8 cellular contexts compared by ENCODE assay signal in the genomic region with DNA sequence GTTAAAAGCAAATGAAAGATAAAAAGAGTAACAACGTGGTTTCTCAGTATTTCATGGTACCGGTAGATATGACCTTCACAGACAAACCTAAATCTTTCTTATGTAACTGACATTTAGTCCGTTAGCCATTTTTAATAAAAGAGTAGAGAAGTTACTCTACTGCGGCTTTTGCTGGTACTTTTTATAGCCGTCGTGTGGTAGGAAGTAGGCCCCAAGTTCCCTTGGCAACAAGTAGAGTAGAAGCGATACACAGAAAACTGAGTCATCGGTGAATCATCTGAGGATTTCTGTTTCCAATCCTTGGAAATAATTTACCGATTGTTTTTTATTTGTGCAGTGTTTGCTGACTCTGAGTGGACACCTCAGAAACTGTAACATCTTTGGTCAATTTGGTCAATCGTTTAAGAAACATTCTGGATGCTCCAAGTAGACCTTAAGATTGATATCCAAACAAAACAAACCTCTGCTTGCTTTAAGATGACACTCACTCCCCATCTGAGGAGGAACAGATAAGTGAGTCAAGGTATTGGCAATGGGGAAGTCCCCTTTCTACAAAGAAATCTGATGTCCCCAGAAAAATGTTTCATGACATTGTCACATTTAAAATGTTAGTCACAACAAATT.
DNase-seq lines count a peak whose midpoint lies in the region; ATAC-seq, FAIRE-seq and TF ChIP-seq lines count a peak whose summit lies in the region.

No MANE protein-coding gene starts in this region.

- peak; percentile 99 for ATAC-seq in HG02642 (IDR thresholded peaks at IDR 0.05; ENCODE audit: poor library complexity, unreplicated experiment)

- H3K36me3 ChIP-seq in small intestine (ENCODE audit: control insufficient read depth in 2 of 2, insufficient read depth in 2 of 2, low read length in 2 of 2), result no peaks in the 10 kb centered on the region

- WGBS in small intestine, 3 donors, result 45 to 74% (median 52%) methylated on average over 10 of the region's 10 CpGs

- no peaks in the 10 kb centered on the region for H3K27me3 ChIP-seq in small intestine (ENCODE audit: control insufficient read depth in 2 of 2, insufficient read depth in 2 of 2, low read length in 2 of 2)

- peak overlapping the region; percentile 32 to 91 for H3K27ac ChIP-seq in small intestine (ENCODE audit: low read depth in 1 of 2, low read length in 1 of 2)

- in situ Hi-C loops in GM13977 (cut with MboI; ENCODE audit: low pct_unique_long_range_greater_than_20kb, low sequenced_read_pairs, unreplicated experiment), result no loop called here

- no peaks in the 10 kb centered on the region for H3K9me3 ChIP-seq in small intestine (ENCODE audit: control insufficient read depth, low read depth)

- H3K4me3 ChIP-seq in fibroblast of villous mesenchyme (ENCODE audit: low read depth, low read length), result no peak overlapping the region
- no peak overlapping the region for H3K4me3 ChIP-seq in small intestine (ENCODE audit: low read depth in 1 of 2, low read length in 2 of 2)

- TF ChIP-seq CTCF in GM13977 (IDR thresholded peaks at IDR 0.05; ENCODE audit: extremely low read depth, insufficient read depth, missing control alignments), result no peak
- TF ChIP-seq CTCF in fibroblast of villous mesenchyme (IDR thresholded peaks at IDR 0.05; ENCODE audit: insufficient read depth, low read depth, low read length), result no peak

- FAIRE-seq in small intestine (lab: Jason Lieb, UNC), result no peak

- no peaks in the 10 kb centered on the region for H3K4me1 ChIP-seq in small intestine (ENCODE audit: control insufficient read depth in 2 of 2, insufficient read depth in 1 of 2, low read depth in 1 of 2, low read length in 1 of 2)

- DNase-seq in GM13977 (ENCODE audit: low spot score) (peak; percentile 43), NOMO-1 (lab: John Stamatoyannopoulos, UW; ENCODE audit: unreplicated experiment in 2 of 2) (peak; percentile 89 to 98), fibroblast of villous mesenchyme (ENCODE audit: low read depth) (peak; percentile 93), small intestine (peak; percentile 60), NCI-H1417 (lab: John Stamatoyannopoulos, UW) (no peak), NCI-H345 (lab: John Stamatoyannopoulos, UW) (no peak)
- DNase-seq in activated T-cell treated with anti-CD3 and anti-CD28 coated beads, Interleukin-2, amount 50 U/mL, for 48 hours, result peak; percentile 36 to 48

Comparison
In these comparisons a context has a peak if more than half of its experiments do, and no peak if none do; other contexts are left out.
1. DNase-seq: peak in GM13977 (single experiment), NOMO-1 (2 of 2), activated T-cell treated with anti-CD3 and anti-CD28 coated beads, Interleukin-2, amount 50 U/mL, for 48 hours (2 of 2), fibroblast of villous mesenchyme (single experiment) and small intestine (single experiment); none in NCI-H1417 (0 of 3) and NCI-H345 (single experiment).